ENCODE assay signal across 1 cellular context in genomic region chr5:52989025-52989780, GRCh38.
TF ChIP-seq lines count a peak whose summit lies in the region.

Gene ITGA2, plus strand, starts transcription at chr5:52989352. Its CDS starts 117 bp downstream, at chr5:52989469.

TF ChIP-seq in H1, 55 proteins besides CTCF, POLR2A, EP300 and RAD21 (continued from another document):
- no peak for TF ChIP-seq SRF (IDR thresholded peaks at IDR 0.05; ENCODE audit: low read depth, low read length)
- peak; percentile 42; the same call in 1 of the 2 replicates for TF ChIP-seq SUZ12 (IDR thresholded peaks at IDR 0.05; ENCODE audit: low read length)
- no peak for TF ChIP-seq RFX5 (IDR thresholded peaks at IDR 0.05; ENCODE audit: borderline replicate concordance, low read depth, low read length)
- peak; percentile 35 for TF ChIP-seq EZH2 (IDR thresholded peaks at IDR 0.05; ENCODE audit: low read depth, low read length, severe bottlenecking)
- TF ChIP-seq CREB1 (IDR thresholded peaks at IDR 0.05): no peak
